In the genomic region with DNA sequence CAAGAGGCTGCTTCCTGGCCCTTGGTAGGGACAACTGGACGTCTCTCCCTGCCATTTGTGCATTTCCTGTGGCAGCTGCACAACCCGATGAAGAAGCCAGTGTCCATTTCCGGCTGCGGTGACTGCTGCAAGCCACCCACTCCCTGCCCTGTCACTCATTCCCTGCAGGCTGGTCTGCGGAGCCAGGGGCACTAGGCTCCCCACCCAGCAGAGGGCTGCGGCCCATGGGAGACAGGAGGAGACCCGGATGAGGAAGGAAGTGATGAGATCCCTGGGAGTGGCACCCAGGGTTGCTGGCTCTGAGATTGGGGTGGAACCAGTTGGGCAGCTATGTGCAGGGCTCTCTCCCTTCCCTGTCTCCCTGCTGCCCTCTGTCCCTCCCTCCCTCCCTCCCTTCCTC, we compare ENCODE assay signal across 18 cellular contexts. TPM values are rescaled to one million over a fixed set of nuclear protein-coding genes. Genes with fewer than 3 reads are reported as not detected.
DNase-seq lines count a peak whose midpoint lies in the region; ATAC-seq and TF ChIP-seq lines count a peak whose summit lies in the region.
"Had no signal": no experiment of that assay in that cellular context is flagged by ENCODE, and none has a peak within 500 bp of the region (broad histone marks: within the 10 kb centered on the region; RNA-seq: fewer than 3 reads in every experiment).

No MANE protein-coding gene starts in this region.

- H3K36me3 Mint-ChIP-seq in GM23338 (ENCODE audit: low read depth): peaks cover 9% of the 10 kb centered on the region; the same call in 2 of the 3 replicates
- H3K36me3 Mint-ChIP-seq: CD4-positive, CD25-positive, alpha-beta regulatory T cell; naive B cell had no signal

- peaks cover 13% of the 10 kb centered on the region for H3K27me3 Mint-ChIP-seq in GM23338 (ENCODE audit: insufficient read depth, low read depth, poor library complexity)
- H3K27me3 Mint-ChIP-seq: CD4-positive, CD25-positive, alpha-beta regulatory T cell; progenitor cell of endocrine pancreas had no signal

- H4K20me1 ChIP-seq in GM23338 (replicated peaks; ENCODE audit: insufficient read depth): no peaks in the 10 kb centered on the region

- H3K9me3 Mint-ChIP-seq in GM23338: no peaks in the 10 kb centered on the region
- H3K9me3 Mint-ChIP-seq: CD4-positive, CD25-positive, alpha-beta regulatory T cell; naive B cell had no signal

- H2AFZ ChIP-seq in GM23338: no peak overlapping the region

- no peak for TF ChIP-seq CTCF in upper lobe of right lung (IDR thresholded peaks at IDR 0.05)
- TF ChIP-seq CTCF in GM23338 (conservative IDR thresholded peaks at IDR 0.05; ENCODE audit: low read depth in 2 of 2): no peak

- intact Hi-C loops in Right ventricle myocardium inferior (cut with DNase I) (no loop called here), cardiac septum (cut with DNase I) (no loop called here), upper lobe of right lung (cut with DNase I) (no loop called here)

- ATAC-seq in Right ventricle myocardium inferior: peak; percentile 10
- ATAC-seq in left lobe of liver: peak; percentile 16
- peak; percentile 81 for ATAC-seq in upper lobe of right lung
- ATAC-seq in GM23338: no peak
- no peak for ATAC-seq in GM18909 (IDR thresholded peaks at IDR 0.05; ENCODE audit: poor library complexity, unreplicated experiment)
- ATAC-seq: activated CD8-positive, alpha-beta T cell treated with anti-CD3 and anti-CD28 coated beads, Interleukin-2, amount 10 ng/mL, durations not matched to agents 7 days and 5 days had no signal

- no peak for DNase-seq in Right ventricle myocardium inferior (ENCODE audit: missing footprints)
- no peak for DNase-seq in cardiac septum (ENCODE audit: low spot score)
- DNase-seq in UCSD-AML1 (lab: John Stamatoyannopoulos, UW; ENCODE audit: unreplicated experiment): peak; percentile 90
- no peak for DNase-seq in left lobe of liver (ENCODE audit: low spot score)
- DNase-seq in upper lobe of right lung: peak; percentile 77
- DNase-seq in GM23338 (ENCODE audit: low spot score): no peak
- DNase-seq in T-helper 2 cell: no peak
- DNase-seq: activated CD8-positive, alpha-beta T cell treated with anti-CD3 and anti-CD28 coated beads, Interleukin-2, amount 10 ng/mL, durations not matched to agents 7 days and 5 days; CD4-positive, CD25-positive, alpha-beta regulatory T cell; effector CD8-positive, alpha-beta T cell; hippocampal formation; naive B cell; NCI-H1092 treated with DMSO at 0.1 percent for 48 hours; stimulated activated CD4-positive, alpha-beta T cell treated with anti-CD3 and anti-CD28 coated beads, Interleukin-15, amount 100 ng/mL, for 24 hours; stimulated activated naive CD4-positive, alpha-beta T cell treated with Interleukin-2 at 50 U/mL for 16 hours had no signal

- no peaks in the 10 kb centered on the region for H3K9me3 ChIP-seq in upper lobe of right lung

- H3K27ac ChIP-seq in upper lobe of right lung (no peak overlapping the region), GM23338 (ENCODE audit: low read depth) (no peak overlapping the region)
- H3K27ac ChIP-seq: cardiac muscle cell had no signal

- H3K4me1 ChIP-seq in upper lobe of right lung (no peaks in the 10 kb centered on the region), GM23338 (ENCODE audit: insufficient read depth) (no peaks in the 10 kb centered on the region; the same call in 1 of the 2 replicates)

- no peaks in the 10 kb centered on the region for H3K79me2 ChIP-seq in GM23338 (replicated peaks; ENCODE audit: insufficient read depth)

- no peak overlapping the region for H3K27ac Mint-ChIP-seq in GM23338
- H3K27ac Mint-ChIP-seq: activated CD8-positive, alpha-beta T cell treated with anti-CD3 and anti-CD28 coated beads, Interleukin-2, amount 10 ng/mL, durations not matched to agents 7 days and 5 days; CD4-positive, CD25-positive, alpha-beta regulatory T cell; naive B cell; progenitor cell of endocrine pancreas had no signal

- H3K4me3 ChIP-seq in upper lobe of right lung: no peak overlapping the region
- no peak overlapping the region for H3K4me3 ChIP-seq in GM23338
- H3K4me3 ChIP-seq: cardiac muscle cell had no signal

- no peak overlapping the region for H3K4me3 Mint-ChIP-seq in GM23338
- H3K4me3 Mint-ChIP-seq: activated CD8-positive, alpha-beta T cell treated with anti-CD3 and anti-CD28 coated beads, Interleukin-2, amount 10 ng/mL, durations not matched to agents 7 days and 5 days; CD4-positive, CD25-positive, alpha-beta regulatory T cell; naive B cell had no signal

- no peaks in the 10 kb centered on the region for H3K9me2 ChIP-seq in GM23338 (ENCODE audit: insufficient read depth)

- H3K27me3 ChIP-seq in upper lobe of right lung: no peaks in the 10 kb centered on the region
- no peaks in the 10 kb centered on the region for H3K27me3 ChIP-seq in GM23338 (ENCODE audit: insufficient read depth)
- H3K27me3 ChIP-seq: cardiac muscle cell had no signal

- H3K36me3 ChIP-seq in upper lobe of right lung: no peaks in the 10 kb centered on the region
- H3K36me3 ChIP-seq in GM23338 (ENCODE audit: insufficient read depth): no peaks in the 10 kb centered on the region
- H3K36me3 ChIP-seq: cardiac muscle cell had no signal

- H3F3A ChIP-seq in GM23338 (replicated peaks; ENCODE audit: low read depth): no peaks in the 10 kb centered on the region

- H3K4me2 ChIP-seq in GM23338: no peak overlapping the region

- peaks cover 6% of the 10 kb centered on the region; the same call in 1 of the 3 replicates for H3K4me1 Mint-ChIP-seq in GM23338
- H3K4me1 Mint-ChIP-seq: CD4-positive, CD25-positive, alpha-beta regulatory T cell; naive B cell had no signal

TF ChIP-seq in GM23338, 12 proteins besides CTCF, POLR2A, EP300 and RAD21:
- no peak for TF ChIP-seq EZH2phosphoT487 (IDR thresholded peaks at IDR 0.05; ENCODE audit: unreplicated experiment)
- no peak for TF ChIP-seq NANOG (IDR thresholded peaks at IDR 0.05; ENCODE audit: borderline replicate concordance)
- no peak for TF ChIP-seq JUNB (IDR thresholded peaks at IDR 0.05; ENCODE audit: unreplicated experiment)
- TF ChIP-seq STAT1 (IDR thresholded peaks at IDR 0.05; ENCODE audit: unreplicated experiment): no peak
- TF ChIP-seq ETS1 (IDR thresholded peaks at IDR 0.05): no peak
TF ChIP-seq in GM23338: peak in this region for 0.

RNA-seq across cellular contexts. Expression of gene MYRF, which starts 10.0 kb away (rescaled TPM):
- total RNA-seq in Right ventricle myocardium inferior: 0.30 TPM
- total RNA-seq in cardiac septum: 0.27 TPM
- total RNA-seq in left lobe of liver: 15.9 TPM
- total RNA-seq in upper lobe of right lung: 62.6 TPM
- total RNA-seq in GM23338 (2014; rRNA removed; shearing (Covaris generic)): 5.0 and 5.5 TPM in 2 replicates
- 1.9 and 2.2 TPM in 2 replicates for polyA plus RNA-seq in GM23338 (2016; fragmentation: Nextera tagmentation; extraction: Ambion mirVana)

RNA-seq across cellular contexts. Expression of gene TMEM258, which starts 50.0 kb away (rescaled TPM):
- total RNA-seq in Right ventricle myocardium inferior (130 TPM), cardiac septum (97.1 TPM), left lobe of liver (58.5 TPM), upper lobe of right lung (94.0 TPM)
- total RNA-seq in GM23338 (2014; rRNA removed; shearing (Covaris generic)): 71.3 and 73.3 TPM in 2 replicates
- polyA plus RNA-seq in GM23338 (2016; fragmentation: Nextera tagmentation; extraction: Ambion mirVana): 519 and 553 TPM in 2 replicates

RNA-seq across cellular contexts. Expression of gene FEN1, which starts 50.3 kb away (rescaled TPM):
- total RNA-seq in Right ventricle myocardium inferior (7.0 TPM), cardiac septum (5.8 TPM), left lobe of liver (5.1 TPM), upper lobe of right lung (4.9 TPM)
- total RNA-seq in GM23338 (2014; rRNA removed; shearing (Covaris generic)): 89.0 and 96.3 TPM in 2 replicates
- polyA plus RNA-seq in GM23338 (2016; fragmentation: Nextera tagmentation; extraction: Ambion mirVana): 78.8 and 85.1 TPM in 2 replicates

Comparison
In these comparisons a context has a peak if more than half of its experiments do, and no peak if none do; other contexts are left out.
1. ATAC-seq: peak in Right ventricle myocardium inferior (single experiment), left lobe of liver (single experiment) and upper lobe of right lung (single experiment); none in GM23338 (single experiment) and GM18909 (single experiment).
2. DNase-seq: peak in UCSD-AML1 (single experiment) and upper lobe of right lung (single experiment); none in Right ventricle myocardium inferior (single experiment), cardiac septum (single experiment), left lobe of liver (single experiment), GM23338 (single experiment) and T-helper 2 cell (0 of 5).
3. RNA of gene FEN1, which starts 50.3 kb away (total RNA-seq): 89.0 to 96.3 TPM in GM23338; 7.0 TPM in Right ventricle myocardium inferior (single experiment), 5.8 TPM in cardiac septum (single experiment), 5.1 TPM in left lobe of liver (single experiment) and 4.9 TPM in upper lobe of right lung (single experiment); every median in the first group is over 10 times any median in the second.